8 cellular contexts compared by ENCODE assay signal in genomic region chr17:28728364-28729200, GRCh38. TPM values are rescaled to one million over a fixed set of nuclear protein-coding genes. Genes with fewer than 3 reads are reported as not detected.
DNase-seq lines count a peak whose midpoint lies in the region; ATAC-seq lines count a peak whose summit lies in the region.

NEK8 (plus strand) TSS chr17:28728788; CDS start chr17:28728814, 26 bp downstream.

- peak within 1 kb of the TSS; percentile 98 for H3K27ac Mint-ChIP-seq in activated T-helper 1 cell treated with anti-CD3 and anti-CD28 coated beads, Interleukin-12 subunit alpha, Interleukin-12 subunit beta, Interleukin-2, Interleukin-4 antibody, amounts not matched to agents 30 ng/mL and 10 ng/mL and 1 ng/mL, durations not matched to agents 14 hours and 24 hours and 36 hours
- H3K27ac Mint-ChIP-seq in naive thymus-derived CD4-positive, alpha-beta T cell: peak within 1 kb of the TSS; percentile 93 to 100 (median 98)

- H3K4me3 Mint-ChIP-seq in activated T-helper 1 cell treated with anti-CD3 and anti-CD28 coated beads, Interleukin-12 subunit alpha, Interleukin-12 subunit beta, Interleukin-2, Interleukin-4 antibody, amounts not matched to agents 30 ng/mL and 10 ng/mL and 1 ng/mL, durations not matched to agents 14 hours and 24 hours and 36 hours: peak within 1 kb of the TSS; percentile 97
- peak within 1 kb of the TSS; percentile 82 to 98 (median 96) for H3K4me3 Mint-ChIP-seq in naive thymus-derived CD4-positive, alpha-beta T cell

- no peaks in the 10 kb centered on the region for H3K9me3 ChIP-seq in naive thymus-derived CD4-positive, alpha-beta T cell (ENCODE audit: control insufficient read depth in 2 of 3, low read length in 3 of 3)

- H3K36me3 Mint-ChIP-seq in activated T-helper 1 cell treated with anti-CD3 and anti-CD28 coated beads, Interleukin-12 subunit alpha, Interleukin-12 subunit beta, Interleukin-2, Interleukin-4 antibody, amounts not matched to agents 30 ng/mL and 10 ng/mL and 1 ng/mL, durations not matched to agents 14 hours and 24 hours and 36 hours (ENCODE audit: low read depth): peaks cover 18% of the 10 kb centered on the region
- peaks cover 2 to 15% (median 8%) of the 10 kb centered on the region in 5 donors for H3K36me3 Mint-ChIP-seq in naive thymus-derived CD4-positive, alpha-beta T cell

- intact Hi-C loops in activated T-helper 1 cell treated with anti-CD3 and anti-CD28 coated beads, Interleukin-12 subunit alpha, Interleukin-12 subunit beta, Interleukin-2, Interleukin-4 antibody, amounts not matched to agents 30 ng/mL and 10 ng/mL and 1 ng/mL, durations not matched to agents 14 hours and 24 hours and 36 hours (cut with micrococcal nuclease): loop anchor here (1.0 to 5.0 kb wide), 8 partner anchors 9 to 564 kb away; partner anchors contain the start of genes FAM222B, NUFIP2 and RPL23A
- intact Hi-C loops in naive thymus-derived CD4-positive, alpha-beta T cell (cut with micrococcal nuclease): loop anchor here (1.0 to 10.0 kb wide), 12 partner anchors 9 to 564 kb away; partner anchors contain the start of genes BLTP2 (in 2 of the 2), RPL23A (in 2 of the 2), DHRS13 (in 1 of the 2) and FAM222B (in 1 of the 2)

- H3K27me3 Mint-ChIP-seq in activated T-helper 1 cell treated with anti-CD3 and anti-CD28 coated beads, Interleukin-12 subunit alpha, Interleukin-12 subunit beta, Interleukin-2, Interleukin-4 antibody, amounts not matched to agents 30 ng/mL and 10 ng/mL and 1 ng/mL, durations not matched to agents 14 hours and 24 hours and 36 hours (ENCODE audit: insufficient read depth): no peaks in the 10 kb centered on the region
- no peaks in the 10 kb centered on the region for H3K27me3 Mint-ChIP-seq in naive thymus-derived CD4-positive, alpha-beta T cell

- POLR2A ChIA-PET in naive thymus-derived CD4-positive, alpha-beta T cell (lab: Charles Lee): interaction anchor here (0.6 to 9.2 kb wide), 16 partner anchors 9 to 356 kb away, joined by 3 to 269 read pairs (median 10); partner anchors contain the start of genes BLTP2, DHRS13, FLOT2 and PHF12

- CTCF ChIA-PET in naive thymus-derived CD4-positive, alpha-beta T cell (lab: Charles Lee): interaction anchor here (0.6 to 10.6 kb wide), 12 partner anchors 9 to 530 kb away, joined by 3 to 331 read pairs (median 4); partner anchors contain the start of genes FLOT2, RPL23A and TRAF4

- ATAC-seq in GM21737 (IDR thresholded peaks at IDR 0.05; ENCODE audit: unreplicated experiment): peak; percentile 39
- peak; percentile 83 for ATAC-seq in naive thymus-derived CD4-positive, alpha-beta T cell

- H3K4me1 Mint-ChIP-seq in activated T-helper 1 cell treated with anti-CD3 and anti-CD28 coated beads, Interleukin-12 subunit alpha, Interleukin-12 subunit beta, Interleukin-2, Interleukin-4 antibody, amounts not matched to agents 30 ng/mL and 10 ng/mL and 1 ng/mL, durations not matched to agents 14 hours and 24 hours and 36 hours (ENCODE audit: low read depth): peaks cover 58% of the 10 kb centered on the region
- H3K4me1 Mint-ChIP-seq in naive thymus-derived CD4-positive, alpha-beta T cell: peaks cover 12 to 52% (median 41%) of the 10 kb centered on the region in 7 donors

- H3K9me3 Mint-ChIP-seq in activated T-helper 1 cell treated with anti-CD3 and anti-CD28 coated beads, Interleukin-12 subunit alpha, Interleukin-12 subunit beta, Interleukin-2, Interleukin-4 antibody, amounts not matched to agents 30 ng/mL and 10 ng/mL and 1 ng/mL, durations not matched to agents 14 hours and 24 hours and 36 hours: no peaks in the 10 kb centered on the region
- no peaks in the 10 kb centered on the region for H3K9me3 Mint-ChIP-seq in naive thymus-derived CD4-positive, alpha-beta T cell

- peaks cover 0 to 16% (median 8%) of the 10 kb centered on the region in 3 experiments for H3K36me3 ChIP-seq in naive thymus-derived CD4-positive, alpha-beta T cell (ENCODE audit: control insufficient read depth in 2 of 3, insufficient read depth in 3 of 3, low read length in 3 of 3)

- H3K4me3 ChIP-seq in naive thymus-derived CD4-positive, alpha-beta T cell (ENCODE audit: low read length): peak within 1 kb of the TSS; percentile 83

- peaks cover 14 to 22% of the 10 kb centered on the region in 2 donors for H3K4me1 ChIP-seq in naive thymus-derived CD4-positive, alpha-beta T cell (ENCODE audit: control insufficient read depth in 2 of 2, insufficient read depth in 2 of 2, low read length in 2 of 2)

- H3K27ac ChIP-seq in naive thymus-derived CD4-positive, alpha-beta T cell (ENCODE audit: low read depth, low read length): peak within 1 kb of the TSS; percentile 100

- DNase-seq in DMS79 (lab: John Stamatoyannopoulos, UW) (peak; percentile 81), Kasumi-1 (lab: John Stamatoyannopoulos, UW) (peak; percentile 91 to 92), RKO (ENCODE audit: low spot score) (peak; percentile 94), fibroblast of gingiva (ENCODE audit: low read depth) (peak; percentile 88)
- peak; percentile 95 for DNase-seq in activated T-helper 1 cell treated with anti-CD3 and anti-CD28 coated beads, Interleukin-12 subunit alpha, Interleukin-12 subunit beta, Interleukin-2, Interleukin-4 antibody, amounts not matched to agents 30 ng/mL and 10 ng/mL and 1 ng/mL, durations not matched to agents 14 hours and 24 hours and 36 hours (ENCODE audit: low spot score)
- peak; percentile 95 to 99 (median 98) for DNase-seq in naive thymus-derived CD4-positive, alpha-beta T cell
- peak; percentile 92 to 96 for DNase-seq in stimulated activated CD8-positive, alpha-beta memory T cell treated with anti-CD3 and anti-CD28 coated beads, Interleukin-7, amount 100 ng/mL, for 48 hours (ENCODE audit: extremely low read depth in 1 of 2, low read depth in 1 of 2)

- H3K27me3 ChIP-seq in naive thymus-derived CD4-positive, alpha-beta T cell (ENCODE audit: control insufficient read depth in 2 of 2, insufficient read depth in 2 of 2, low read length in 2 of 2): no peaks in the 10 kb centered on the region

RNA-seq across cellular contexts. Expression of gene NEK8, which starts in this region (rescaled TPM):
- 5.2 and 5.4 TPM in 2 replicates for total RNA-seq in activated T-helper 1 cell treated with anti-CD3 and anti-CD28 coated beads, Interleukin-12 subunit alpha, Interleukin-12 subunit beta, Interleukin-2, Interleukin-4 antibody, amounts not matched to agents 30 ng/mL and 10 ng/mL and 1 ng/mL, durations not matched to agents 14 hours and 24 hours and 36 hours
- 10 to 100 TPM in 3 of 5 experiments, 1 to 10 TPM in 2; 7.5 to 12.8 (median 11.3) TPM for total RNA-seq in naive thymus-derived CD4-positive, alpha-beta T cell
- polyA plus RNA-seq in naive thymus-derived CD4-positive, alpha-beta T cell: 1 to 10 TPM; 3.3 to 4.5 TPM

Comparison
In these comparisons a context has a peak if more than half of its experiments do, and no peak if none do; other contexts are left out.
1. Peak in every context shown above with its lines: DNase-seq, ATAC-seq, H3K4me3 ChIP-seq and H3K27ac ChIP-seq.